In the genomic region with DNA sequence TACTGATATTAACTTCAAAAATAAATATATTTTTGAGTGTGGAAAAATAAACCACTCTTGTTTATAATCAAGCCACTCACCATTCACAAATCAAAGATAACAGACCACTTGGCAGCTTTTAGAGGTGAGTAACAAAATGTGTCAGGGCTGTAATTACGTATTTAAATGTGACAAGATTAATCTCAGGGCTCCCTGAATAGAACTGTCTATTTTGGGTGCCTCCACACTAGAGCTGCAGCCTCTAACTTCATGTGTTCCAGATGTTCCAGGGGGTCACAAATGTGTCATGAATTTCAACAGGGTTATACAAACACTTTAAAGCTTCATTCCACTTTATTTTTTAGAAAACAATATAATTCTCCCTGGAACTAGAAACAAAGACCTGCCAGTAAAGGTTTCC, we compare ENCODE assay signal across 17 cellular contexts. TPM values are rescaled to one million over a fixed set of nuclear protein-coding genes. Genes with fewer than 3 reads are reported as not detected.
A peak's percentile ranks its signal among the peaks of the same experiment; 100 is the strongest.
DNase-seq lines count a peak whose midpoint lies in the region; TF ChIP-seq lines count a peak whose summit lies in the region.
"Had no signal": no experiment of that assay in that cellular context is flagged by ENCODE, and none has a peak within 500 bp of the region (broad histone marks: within the 10 kb centered on the region; RNA-seq: fewer than 3 reads in every experiment).

No MANE protein-coding gene starts in this region.

- no peaks in the 10 kb centered on the region for H3K27me3 Mint-ChIP-seq in nephron (ENCODE audit: low read depth)
- H3K27me3 Mint-ChIP-seq in activated naive CD8-positive, alpha-beta T cell treated with anti-CD3 and anti-CD28 coated beads for 36 hours, result no peaks in the 10 kb centered on the region

- intact Hi-C loops in esophagus muscularis mucosa (cut with DNase I), result no loop called here
- intact Hi-C loops in left ventricle myocardium inferior (cut with micrococcal nuclease), result loop anchor here (10.0 kb wide), 1 partner anchor 85 kb away; no protein-coding TSS in a partner anchor

- no peak for TF ChIP-seq POLR2A in esophagus muscularis mucosa (IDR thresholded peaks at IDR 0.05; ENCODE audit: low read depth)

- H3K9me3 ChIP-seq in esophagus muscularis mucosa, result no peaks in the 10 kb centered on the region
- H3K9me3 ChIP-seq in left ventricle myocardium inferior (replicated peaks), result no peaks in the 10 kb centered on the region
- no peaks in the 10 kb centered on the region for H3K9me3 ChIP-seq in BE2C
- H3K9me3 ChIP-seq: HAP-1 had no signal

- no peak for TF ChIP-seq EP300 in esophagus muscularis mucosa (IDR thresholded peaks at IDR 0.05)

- H3K36me3 Mint-ChIP-seq in nephron (ENCODE audit: low read depth), result peaks cover 11% of the 10 kb centered on the region
- H3K36me3 Mint-ChIP-seq in activated naive CD8-positive, alpha-beta T cell treated with anti-CD3 and anti-CD28 coated beads for 36 hours, result no peaks in the 10 kb centered on the region
- H3K36me3 Mint-ChIP-seq: CD8-positive, alpha-beta T cell had no signal

- 77% methylated on average over 1 of the region's 1 CpG for WGBS in esophagus muscularis mucosa

- peak overlapping the region; percentile 17 to 90 (median 71) for H3K27ac Mint-ChIP-seq in nephron
- H3K27ac Mint-ChIP-seq in activated naive CD8-positive, alpha-beta T cell treated with anti-CD3 and anti-CD28 coated beads for 36 hours, result no peak overlapping the region
- H3K27ac Mint-ChIP-seq: CD8-positive, alpha-beta T cell had no signal

- H3K9me3 Mint-ChIP-seq in nephron, result peaks cover 8% of the 10 kb centered on the region
- H3K9me3 Mint-ChIP-seq in activated naive CD8-positive, alpha-beta T cell treated with anti-CD3 and anti-CD28 coated beads for 36 hours, result no peaks in the 10 kb centered on the region
- H3K9me3 Mint-ChIP-seq: CD14-positive monocyte; CD8-positive, alpha-beta T cell had no signal

- H3K4me3 Mint-ChIP-seq in nephron, result no peak overlapping the region
- no peak overlapping the region for H3K4me3 Mint-ChIP-seq in activated naive CD8-positive, alpha-beta T cell treated with anti-CD3 and anti-CD28 coated beads for 36 hours
- H3K4me3 Mint-ChIP-seq: CD14-positive monocyte; CD8-positive, alpha-beta T cell had no signal

- H3K4me1 Mint-ChIP-seq in nephron, result peaks cover 40% of the 10 kb centered on the region
- no peaks in the 10 kb centered on the region for H3K4me1 Mint-ChIP-seq in activated naive CD8-positive, alpha-beta T cell treated with anti-CD3 and anti-CD28 coated beads for 36 hours
- H3K4me1 Mint-ChIP-seq: CD14-positive monocyte had no signal

- H3K36me3 ChIP-seq in esophagus muscularis mucosa (no peaks in the 10 kb centered on the region), left ventricle myocardium inferior (no peaks in the 10 kb centered on the region), BE2C (no peaks in the 10 kb centered on the region)
- H3K36me3 ChIP-seq: HAP-1 had no signal

- peaks cover 6 to 20% (median 11%) of the 10 kb centered on the region in 4 donors for H3K4me1 ChIP-seq in esophagus muscularis mucosa
- H3K4me1 ChIP-seq in left ventricle myocardium inferior, result peaks cover 42% of the 10 kb centered on the region
- no peaks in the 10 kb centered on the region for H3K4me1 ChIP-seq in BE2C
- H3K4me1 ChIP-seq: Caco-2 had no signal

- H3K27ac ChIP-seq in esophagus muscularis mucosa (replicated peaks in 1 of 4) (no peak overlapping the region), left ventricle myocardium inferior (replicated peaks) (peak overlapping the region; percentile 66)

- no peaks in the 10 kb centered on the region for H3K27me3 ChIP-seq in esophagus muscularis mucosa
- no peaks in the 10 kb centered on the region for H3K27me3 ChIP-seq in left ventricle myocardium inferior (ENCODE audit: low read depth)
- H3K27me3 ChIP-seq in BE2C, result peaks cover 9% of the 10 kb centered on the region

- TF ChIP-seq CTCF in esophagus muscularis mucosa (IDR thresholded peaks at IDR 0.05) (no peak), left ventricle myocardium inferior (IDR thresholded peaks at IDR 0.05; ENCODE audit: borderline replicate concordance) (no peak), nephron (IDR thresholded peaks at IDR 0.05; ENCODE audit: unreplicated experiment in 3 of 3) (no peak), BE2C (IDR thresholded peaks at IDR 0.05; ENCODE audit: low read depth, low read length) (no peak)

- DNase-seq in NCI-H69 (lab: John Stamatoyannopoulos, UW), result peak; percentile 16
- DNase-seq in esophagus muscularis mucosa (ENCODE audit: extremely low spot score), result peak; percentile 29
- DNase-seq in left ventricle myocardium inferior, result no peak
- no peak for DNase-seq in activated naive CD8-positive, alpha-beta T cell treated with anti-CD3 and anti-CD28 coated beads for 36 hours
- DNase-seq in HuH-7.5 (ENCODE audit: low spot score), result no peak
- DNase-seq in COLO668 (lab: John Stamatoyannopoulos, UW; ENCODE audit: unreplicated experiment), result no peak
- DNase-seq in BE2C, result no peak
- DNase-seq: Caco-2; CD8-positive, alpha-beta T cell; DND-41; GDM1; GOT3 had no signal

- H3K4me3 ChIP-seq in esophagus muscularis mucosa (no peak overlapping the region), left ventricle myocardium inferior (no peak overlapping the region), BE2C (ENCODE audit: low read depth, low read length) (no peak overlapping the region)
- H3K4me3 ChIP-seq: HAP-1 had no signal

RNA-seq across cellular contexts. Expression of a gene that starts 41.7 kb away (rescaled TPM):
- total RNA-seq in esophagus muscularis mucosa (1 to 10 TPM; 1.3 to 9.4 (median 5.5) TPM), left ventricle myocardium inferior (1.9 TPM)
- not detected for total RNA-seq in activated naive CD8-positive, alpha-beta T cell treated with anti-CD3 and anti-CD28 coated beads for 36 hours
- polyA plus RNA-seq in BE2C (2012; ENCODE audit: insufficient read depth, insufficient read length, low read depth), result 0.40 TPM
- total RNA-seq: CD8-positive, alpha-beta T cell; HT1080 had no signal
- polyA plus RNA-seq: BJ, CD14-positive monocyte had no signal

Comparison
In these comparisons a context has a peak if more than half of its experiments do, and no peak if none do; other contexts are left out.
1. DNase-seq: peak in NCI-H69 (single experiment) and esophagus muscularis mucosa (single experiment); none in left ventricle myocardium inferior (single experiment), activated naive CD8-positive, alpha-beta T cell treated with anti-CD3 and anti-CD28 coated beads for 36 hours (single experiment), HuH-7.5 (single experiment), COLO668 (single experiment) and BE2C (single experiment).